In genomic region chr9:137459601-137460362, GRCh38 we compare ENCODE assay signal across 8 cellular contexts. TPM values are rescaled to one million over a fixed set of nuclear protein-coding genes. Genes with fewer than 3 reads are reported as not detected.
DNase-seq lines count a peak whose midpoint lies in the region; ATAC-seq and TF ChIP-seq lines count a peak whose summit lies in the region.

No MANE protein-coding gene starts in this region.

- intact Hi-C loops in sigmoid colon (cut with DNase I), result loop anchor here (5.0 to 10.0 kb wide), 2 partner anchors 37 to 145 kb away; partner anchors contain the start of genes ARRDC1, EXD3 and NOXA1

- H3K36me3 Mint-ChIP-seq in WTC11, result peaks cover 3% of the 10 kb centered on the region; the same call in 1 of the 2 replicates

- H3K4me3 Mint-ChIP-seq in WTC11, result peak overlapping the region; percentile 14

- TF ChIP-seq POLR2A in gastroesophageal sphincter (IDR thresholded peaks at IDR 0.05) (no peak), sigmoid colon (IDR thresholded peaks at IDR 0.05) (no peak)

- H3K9me3 ChIP-seq in gastroesophageal sphincter (no peaks in the 10 kb centered on the region), sigmoid colon (no peaks in the 10 kb centered on the region)

- DNase-seq in GM12864 (ENCODE audit: low read depth) (no peak), WTC11 (ENCODE audit: low spot score) (no peak), sigmoid colon (no peak), RPMI8226 (no peak), NOMO-1 (lab: John Stamatoyannopoulos, UW; ENCODE audit: unreplicated experiment in 2 of 2) (no peak), glomerular visceral epithelial cell (ENCODE audit: extremely low spot score) (no peak)

- TF ChIP-seq CTCF in GM12864 (IDR thresholded peaks at IDR 0.05; ENCODE audit: low read depth, low read length, missing control alignments), result no peak
- TF ChIP-seq CTCF in WTC11 (IDR thresholded peaks at IDR 0.05), result no peak
- no peak for TF ChIP-seq CTCF in gastroesophageal sphincter (IDR thresholded peaks at IDR 0.05)
- TF ChIP-seq CTCF in sigmoid colon (IDR thresholded peaks at IDR 0.05), result no peak

- H3K4me1 ChIP-seq in gastroesophageal sphincter (peaks cover 0 to 67% (median 21%) of the 10 kb centered on the region in 3 donors), sigmoid colon (peaks cover 0 to 39% (median 29%) of the 10 kb centered on the region in 4 donors)

- H3K27ac Mint-ChIP-seq in WTC11, result no peak overlapping the region

- peaks cover 0 to 44% of the 10 kb centered on the region in 2 donors for H3K36me3 ChIP-seq in gastroesophageal sphincter
- H3K36me3 ChIP-seq in sigmoid colon, result peaks cover 0 to 11% (median 0%) of the 10 kb centered on the region in 4 donors

- H3K9me3 Mint-ChIP-seq in WTC11, result no peaks in the 10 kb centered on the region

- H3K27me3 Mint-ChIP-seq in WTC11 (ENCODE audit: low read depth), result no peaks in the 10 kb centered on the region

- no peak for ATAC-seq in WTC11
- ATAC-seq in gastroesophageal sphincter, result no peak
- ATAC-seq in HG03571 (IDR thresholded peaks at IDR 0.05; ENCODE audit: unreplicated experiment), result no peak

- H3K27ac ChIP-seq in gastroesophageal sphincter, result peak overlapping the region; percentile 7 to 80 (median 70)
- peak overlapping the region; percentile 55 to 80 (median 74) for H3K27ac ChIP-seq in sigmoid colon

- POLR2A ChIA-PET in WTC11 (lab: Charles Lee), result no interaction called here

- H3K4me3 ChIP-seq in GM12864 (ENCODE audit: low read depth, low read length), result peak overlapping the region; percentile 44
- peak overlapping the region; percentile 26 to 74 for H3K4me3 ChIP-seq in gastroesophageal sphincter
- peak overlapping the region; percentile 1 to 79 (median 68) for H3K4me3 ChIP-seq in sigmoid colon

- H3K4me1 Mint-ChIP-seq in WTC11, result peaks cover 1% of the 10 kb centered on the region

- CTCF ChIA-PET in WTC11 (lab: Charles Lee), result interaction anchor here (0.5 to 1.0 kb wide), 9 partner anchors 14 to 431 kb away, joined by 3 to 18 read pairs (median 5); partner anchors contain the start of genes ENTPD8, EXD3 and NOXA1

- TF ChIP-seq EP300 in gastroesophageal sphincter (IDR thresholded peaks at IDR 0.05) (no peak), sigmoid colon (IDR thresholded peaks at IDR 0.05) (no peak)

- 43% methylated on average over 1 of the region's 15 CpGs; no CpG with 5 or more reads in 1 of the 2 donors for WGBS in gastroesophageal sphincter (ENCODE audit: low coverage in 1 of 2), 2 donors
- WGBS in sigmoid colon, 2 donors, result 30 to 46% methylated on average over 15 of the region's 15 CpGs

- no peaks in the 10 kb centered on the region for H3K27me3 ChIP-seq in gastroesophageal sphincter
- no peaks in the 10 kb centered on the region for H3K27me3 ChIP-seq in sigmoid colon

TF ChIP-seq in WTC11, 78 proteins besides CTCF, POLR2A, EP300 and RAD21:
- no peak for TF ChIP-seq TP53 (CRISPR knock-in tag; IDR thresholded peaks at IDR 0.05)
- no peak for TF ChIP-seq E2F4 (CRISPR knock-in tag; IDR thresholded peaks at IDR 0.05; ENCODE audit: borderline replicate concordance, low read depth)
- no peak for TF ChIP-seq ZNF263 (CRISPR knock-in tag; IDR thresholded peaks at IDR 0.05; ENCODE audit: low read depth)
- no peak for TF ChIP-seq JUN (CRISPR knock-in tag; IDR thresholded peaks at IDR 0.05)
- TF ChIP-seq ATF1 (CRISPR knock-in tag; IDR thresholded peaks at IDR 0.05), result no peak
- TF ChIP-seq ZNF416 (CRISPR knock-in tag; IDR thresholded peaks at IDR 0.05), result no peak
- no peak for TF ChIP-seq ZNF219 (CRISPR knock-in tag; IDR thresholded peaks at IDR 0.05; ENCODE audit: borderline replicate concordance)

RNA-seq across cellular contexts. Expression of gene NSMF, which starts 0.6 kb away (rescaled TPM):
- 61.6 to 63.7 TPM (median 61.9 TPM) in 3 replicates for total RNA-seq in WTC11 (2021)
- total RNA-seq in gastroesophageal sphincter, result 10 to 100 TPM; 38.1 to 63.5 (median 49.1) TPM
- total RNA-seq in sigmoid colon, result 10 to 100 TPM; 21.8 to 33.8 (median 27.4) TPM
- 10 to 100 TPM; 24.0 to 50.4 (median 42.4) TPM for polyA plus RNA-seq in sigmoid colon

RNA-seq across cellular contexts. Expression of gene ENTPD8, which starts 18.6 kb away (rescaled TPM):
- total RNA-seq in WTC11 (2021) (2.0 to 2.5 TPM (median 2.3 TPM) in 3 replicates), gastroesophageal sphincter (under 1 TPM in 1 of 4 donors, not detected in 3; 0.57 TPM), sigmoid colon (under 1 TPM in 1 of 4 donors, not detected in 3; 0.71 TPM)
- polyA plus RNA-seq in sigmoid colon, result 10 to 100 TPM; 32.4 to 65.3 (median 44.4) TPM

RNA-seq across cellular contexts. Expression of gene NOXA1, which starts 36.6 kb away (rescaled TPM):
- total RNA-seq in WTC11 (2021) (2.9 to 5.9 TPM (median 4.8 TPM) in 3 replicates), gastroesophageal sphincter (1 to 10 TPM; 1.1 to 4.2 (median 3.0) TPM), sigmoid colon (1 to 10 TPM; 1.4 to 3.3 (median 2.9) TPM)
- 10 to 100 TPM; 15.0 to 16.4 (median 15.4) TPM for polyA plus RNA-seq in sigmoid colon

RNA-seq across cellular contexts. Expression of gene EXD3, which starts 36.8 kb away (rescaled TPM):
- total RNA-seq in WTC11 (2021), result 20.4 to 23.1 TPM (median 21.2 TPM) in 3 replicates
- total RNA-seq in gastroesophageal sphincter, result 10 to 100 TPM in 2 of 4 donors, 1 to 10 TPM in 2; 3.7 to 29.7 (median 10.9) TPM
- total RNA-seq in sigmoid colon, result 10 to 100 TPM in 2 of 4 donors, 1 to 10 TPM in 2; 8.9 to 25.5 (median 11.8) TPM
- polyA plus RNA-seq in sigmoid colon, result 10 to 100 TPM; 18.0 to 29.7 (median 26.6) TPM
